1 cellular context compared by ENCODE assay signal in the genomic region with DNA sequence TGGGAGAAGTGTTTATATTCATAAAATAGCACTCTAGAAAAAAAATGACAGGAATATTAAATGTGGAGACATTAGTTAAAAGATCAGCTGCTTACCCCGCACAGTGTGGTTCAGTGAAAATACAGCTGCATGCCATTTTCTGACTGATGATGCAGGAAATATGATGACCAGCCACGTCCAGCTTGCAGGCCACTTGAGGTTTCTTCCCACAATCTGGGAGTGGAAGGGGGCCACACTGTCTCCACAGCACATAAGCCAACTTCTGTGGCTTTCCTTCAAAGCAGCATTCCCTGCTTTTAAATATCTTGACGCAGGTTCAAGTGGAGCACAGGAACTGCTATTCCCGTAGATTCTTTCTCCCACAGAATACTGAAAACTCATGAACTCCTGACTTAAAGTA.
TF ChIP-seq lines count a peak whose summit lies in the region.

No MANE protein-coding gene starts in this region.

TF ChIP-seq in IMR-90, 13 proteins besides CTCF, POLR2A, EP300 and RAD21 (continued from another document):
- TF ChIP-seq, protein P1, sequence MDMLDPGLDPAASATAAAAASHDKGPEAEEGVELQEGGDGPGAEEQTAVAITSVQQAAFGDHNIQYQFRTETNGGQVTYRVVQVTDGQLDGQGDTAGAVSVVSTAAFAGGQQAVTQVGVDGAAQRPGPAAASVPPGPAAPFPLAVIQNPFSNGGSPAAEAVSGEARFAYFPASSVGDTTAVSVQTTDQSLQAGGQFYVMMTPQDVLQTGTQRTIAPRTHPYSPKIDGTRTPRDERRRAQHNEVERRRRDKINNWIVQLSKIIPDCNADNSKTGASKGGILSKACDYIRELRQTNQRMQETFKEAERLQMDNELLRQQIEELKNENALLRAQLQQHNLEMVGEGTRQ (IDR thresholded peaks at IDR 0.05; ENCODE audit: low read depth, low read length): no peak
- TF ChIP-seq, protein P2, sequence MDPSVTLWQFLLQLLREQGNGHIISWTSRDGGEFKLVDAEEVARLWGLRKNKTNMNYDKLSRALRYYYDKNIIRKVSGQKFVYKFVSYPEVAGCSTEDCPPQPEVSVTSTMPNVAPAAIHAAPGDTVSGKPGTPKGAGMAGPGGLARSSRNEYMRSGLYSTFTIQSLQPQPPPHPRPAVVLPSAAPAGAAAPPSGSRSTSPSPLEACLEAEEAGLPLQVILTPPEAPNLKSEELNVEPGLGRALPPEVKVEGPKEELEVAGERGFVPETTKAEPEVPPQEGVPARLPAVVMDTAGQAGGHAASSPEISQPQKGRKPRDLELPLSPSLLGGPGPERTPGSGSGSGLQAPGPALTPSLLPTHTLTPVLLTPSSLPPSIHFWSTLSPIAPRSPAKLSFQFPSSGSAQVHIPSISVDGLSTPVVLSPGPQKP (IDR thresholded peaks at IDR 0.05; ENCODE audit: borderline replicate concordance, low read depth, low read length): no peak
- TF ChIP-seq CEBPB (IDR thresholded peaks at IDR 0.05; ENCODE audit: low read depth, low read length): no peak
- TF ChIP-seq FOS (IDR thresholded peaks at IDR 0.05; ENCODE audit: low read depth, low read length): no peak
- TF ChIP-seq RFX5 (IDR thresholded peaks at IDR 0.05; ENCODE audit: low read depth, low read length): no peak
- no peak for TF ChIP-seq CHD1 (IDR thresholded peaks at IDR 0.05; ENCODE audit: low read depth, low read length)
- no peak for TF ChIP-seq MXI1 (IDR thresholded peaks at IDR 0.05; ENCODE audit: borderline replicate concordance, low read depth, low read length)
- TF ChIP-seq SMC3 (IDR thresholded peaks at IDR 0.05; ENCODE audit: low read depth, low read length): no peak
- TF ChIP-seq MAZ (IDR thresholded peaks at IDR 0.05; ENCODE audit: borderline replicate concordance, low read depth, low read length): no peak
